Comparison of ENCODE assay signal across 8 cellular contexts in genomic region chr3:134212898-134213665, GRCh38. TPM values are rescaled to one million over a fixed set of nuclear protein-coding genes. Genes with fewer than 3 reads are reported as not detected.
A peak's percentile ranks its signal among the peaks of the same experiment; 100 is the strongest.
DNase-seq lines count a peak whose midpoint lies in the region; ATAC-seq and TF ChIP-seq lines count a peak whose summit lies in the region.

No MANE protein-coding gene starts in this region.

- peaks cover 24% of the 10 kb centered on the region for H3K36me3 Mint-ChIP-seq in activated T-cell treated with anti-CD3 and anti-CD28 coated beads, Interleukin-2, amount 50 U/mL, for 4 hours (ENCODE audit: insufficient read depth)
- H3K36me3 Mint-ChIP-seq in neural progenitor cell, result peaks cover 12% of the 10 kb centered on the region

- H2BK5ac ChIP-seq in IMR-90 (ENCODE audit: low read depth, low read length, poor library complexity, severe bottlenecking), result no peak overlapping the region

- POLR2A ChIA-PET in IMR-90 (lab: Charles Lee; ENCODE audit: unreplicated experiment), result no interaction called here
- POLR2A ChIA-PET in Panc1 (lab: Charles Lee), result interaction anchor here (0.6 to 0.8 kb wide), 2 partner anchors 12 to 15 kb away, joined by 4 to 5 read pairs; no protein-coding TSS in a partner anchor

- peak; percentile 94 for DNase-seq in COLO829 (ENCODE audit: low spot score)
- peak; percentile 74 for DNase-seq in IMR-90
- DNase-seq in Panc1 (ENCODE audit: low read depth, low spot score), result peak; percentile 60
- peak; percentile 93 for DNase-seq in activated T-cell treated with anti-CD3 and anti-CD28 coated beads, Interleukin-2, amount 50 U/mL, for 4 hours
- peak; percentile 75 for DNase-seq in fibroblast of mammary gland (ENCODE audit: low read depth)
- peak; percentile 82 for DNase-seq in neural progenitor cell (ENCODE audit: low spot score)
- peak in 45 of 49 donors; percentile 2 to 91 (median 58) for DNase-seq in substantia nigra (lab: John Stamatoyannopoulos, UW)

- ATAC-seq in GM21381 (IDR thresholded peaks at IDR 0.05; ENCODE audit: unreplicated experiment) (peak; percentile 56), IMR-90 (ENCODE audit: low read depth) (peak; percentile 92), Panc1 (peak; percentile 97)
- ATAC-seq in activated T-cell treated with anti-CD3 and anti-CD28 coated beads, Interleukin-2, amount 50 U/mL, for 4 hours, result peak; percentile 91 to 95

- H3K36me3 ChIP-seq in IMR-90 (ENCODE audit: control insufficient read depth, insufficient read depth, low read length) (peaks cover 6% of the 10 kb centered on the region), Panc1 (ENCODE audit: control insufficient read depth, insufficient read depth, low read length) (peaks cover 14% of the 10 kb centered on the region), neural progenitor cell (peaks cover 10% of the 10 kb centered on the region)

- H4K5ac ChIP-seq in IMR-90 (ENCODE audit: low read depth, low read length), result no peak overlapping the region

- H3K9me1 ChIP-seq in IMR-90 (ENCODE audit: insufficient read depth, low read length), result peaks cover 8% of the 10 kb centered on the region; the same call in 1 of the 2 replicates

- no peak overlapping the region for H3K27ac Mint-ChIP-seq in neural progenitor cell

- in situ Hi-C loops in IMR-90 (cut with MboI; ENCODE audit: low sequenced_read_pairs), result loop anchor here (5.0 kb wide), 2 partner anchors 94 to 281 kb away; no protein-coding TSS in a partner anchor
- in situ Hi-C loops in Panc1 (cut with HindIII; ENCODE audit: low pct_unique_long_range_greater_than_20kb, low sequenced_read_pairs), result no loop called here

- H3K4me2 ChIP-seq in IMR-90 (ENCODE audit: low read depth, low read length), result no peak overlapping the region
- no peak overlapping the region for H3K4me2 ChIP-seq in neural progenitor cell

- H3K79me2 ChIP-seq in neural progenitor cell (ENCODE audit: low read depth), result peaks cover 7% of the 10 kb centered on the region

- peaks cover 18% of the 10 kb centered on the region for H3K4me1 Mint-ChIP-seq in activated T-cell treated with anti-CD3 and anti-CD28 coated beads, Interleukin-2, amount 50 U/mL, for 4 hours (ENCODE audit: low read depth)
- H3K4me1 Mint-ChIP-seq in neural progenitor cell, result no peaks in the 10 kb centered on the region

- no TSS peak for BruUV-seq in IMR-90 (replicated peaks; lab: Mats Ljungman, UMichigan)
- no TSS peak for BruUV-seq in Panc1 (replicated peaks; lab: Mats Ljungman, UMichigan)

- no peak overlapping the region for H3K9ac ChIP-seq in IMR-90 (ENCODE audit: low read depth, low read length)
- H3K9ac ChIP-seq in neural progenitor cell, result no peak overlapping the region

- peaks cover 34 to 65% of the 10 kb centered on the region in 2 experiments for H3K79me1 ChIP-seq in IMR-90 (ENCODE audit: low read depth in 1 of 2, low read length in 2 of 2)

- no peak overlapping the region for H3K4me3 Mint-ChIP-seq in activated T-cell treated with anti-CD3 and anti-CD28 coated beads, Interleukin-2, amount 50 U/mL, for 4 hours
- no peak overlapping the region for H3K4me3 Mint-ChIP-seq in neural progenitor cell

- no peak overlapping the region for H4K91ac ChIP-seq in IMR-90 (ENCODE audit: insufficient read depth, low read depth, low read length)

- H3F3A ChIP-seq in neural progenitor cell (ENCODE audit: low read depth), result peaks cover 8% of the 10 kb centered on the region

- no peak overlapping the region for H2AK5ac ChIP-seq in IMR-90 (ENCODE audit: low read depth, low read length)

- no CpG with 5 or more reads among the region's 4 CpGs for WGBS in IMR-90 (ENCODE audit: extremely low coverage in 2 of 2, insufficient read length in 1 of 2), 2 experiments

- H3K56ac ChIP-seq in IMR-90 (ENCODE audit: extremely low read depth, insufficient read depth, low read length), result no peak overlapping the region

- TF ChIP-seq CTCF in IMR-90 (conservative IDR thresholded peaks at IDR 0.05; ENCODE audit: low read depth, low read length) (peak; percentile 92), Panc1 (IDR thresholded peaks at IDR 0.05) (peak; percentile 100), fibroblast of mammary gland (conservative IDR thresholded peaks at IDR 0.05; ENCODE audit: control insufficient read depth, insufficient read depth, low read depth, low read length) (peak; percentile 100), neural progenitor cell (IDR thresholded peaks at IDR 0.05) (peak; percentile 97)

- TF ChIP-seq POLR2A in IMR-90 (IDR thresholded peaks at IDR 0.05; ENCODE audit: low read depth, low read length), result no peak

- dilution Hi-C loops in IMR-90 (cut with HindIII; ENCODE audit: low sequenced_read_pairs, unreplicated experiment), result no loop called here

- TF ChIP-seq RAD21 in IMR-90 (IDR thresholded peaks at IDR 0.05; ENCODE audit: low read length), result peak; percentile 89

- H3K14ac ChIP-seq in IMR-90 (replicated peaks; ENCODE audit: low read depth, low read length), result no peak overlapping the region

- H3K4me3 ChIP-seq in IMR-90 (ENCODE audit: insufficient read depth, low read depth, low read length) (no peak overlapping the region), Panc1 (ENCODE audit: low read depth in 2 of 2, low read length in 2 of 2) (no peak overlapping the region), fibroblast of mammary gland (ENCODE audit: control insufficient read depth, low read depth, low read length) (no peak overlapping the region), neural progenitor cell (no peak overlapping the region)

- H3K18ac ChIP-seq in IMR-90 (ENCODE audit: low read depth, low read length), result no peak overlapping the region

- H2AFZ ChIP-seq in IMR-90 (replicated peaks; ENCODE audit: low read length, poor library complexity), result no peak overlapping the region
- H2AFZ ChIP-seq in neural progenitor cell (replicated peaks), result no peak overlapping the region

- H3K27me3 ChIP-seq in IMR-90 (ENCODE audit: control insufficient read depth, insufficient read depth, low read length), result no peaks in the 10 kb centered on the region
- no peaks in the 10 kb centered on the region for H3K27me3 ChIP-seq in Panc1 (ENCODE audit: control insufficient read depth, insufficient read depth, low read length)
- H3K27me3 ChIP-seq in neural progenitor cell, result no peaks in the 10 kb centered on the region

- H4K20me1 ChIP-seq in IMR-90 (ENCODE audit: insufficient read depth, low read length) (peaks cover 28% of the 10 kb centered on the region), neural progenitor cell (ENCODE audit: low read depth) (peaks cover 29% of the 10 kb centered on the region)

- no peaks in the 10 kb centered on the region for H3K9me3 Mint-ChIP-seq in activated T-cell treated with anti-CD3 and anti-CD28 coated beads, Interleukin-2, amount 50 U/mL, for 4 hours
- no peaks in the 10 kb centered on the region for H3K9me3 Mint-ChIP-seq in neural progenitor cell

- no peak overlapping the region for H3K23ac ChIP-seq in IMR-90 (ENCODE audit: low read depth, low read length)

- no peak overlapping the region for H2BK20ac ChIP-seq in IMR-90 (ENCODE audit: low read depth, low read length)

- no peak overlapping the region for H3K4ac ChIP-seq in IMR-90 (ENCODE audit: low read depth, low read length)

- H2BK15ac ChIP-seq in IMR-90 (ENCODE audit: low read depth, low read length), result no peak overlapping the region

- no peak overlapping the region for H2BK120ac ChIP-seq in IMR-90 (ENCODE audit: low read depth, low read length)

- H3K27me3 Mint-ChIP-seq in activated T-cell treated with anti-CD3 and anti-CD28 coated beads, Interleukin-2, amount 50 U/mL, for 4 hours (ENCODE audit: low read depth), result no peaks in the 10 kb centered on the region
- H3K27me3 Mint-ChIP-seq in neural progenitor cell (ENCODE audit: insufficient read depth, low read depth), result peaks cover 8% of the 10 kb centered on the region

- H3K9me3 ChIP-seq in IMR-90 (ENCODE audit: control insufficient read depth, insufficient read depth, low read length) (no peaks in the 10 kb centered on the region), Panc1 (ENCODE audit: control insufficient read depth, insufficient read depth, low read depth, low read length) (no peaks in the 10 kb centered on the region), neural progenitor cell (ENCODE audit: low read depth) (no peaks in the 10 kb centered on the region)

- H3K4me1 ChIP-seq in IMR-90 (ENCODE audit: control insufficient read depth, insufficient read depth, low read length) (peaks cover 3% of the 10 kb centered on the region), Panc1 (ENCODE audit: control insufficient read depth, insufficient read depth, low read length) (peaks cover 6% of the 10 kb centered on the region), neural progenitor cell (no peaks in the 10 kb centered on the region)

- CTCF ChIA-PET in IMR-90 (lab: Yijun Ruan, JAX) (interaction anchor here (0.5 to 3.8 kb wide), 17 partner anchors 10 to 307 kb away, joined by 3 to 37 read pairs (median 5); no protein-coding TSS in a partner anchor), Panc1 (lab: Charles Lee) (interaction anchor here (0.6 to 1.3 kb wide), 8 partner anchors 13 to 165 kb away, joined by 3 to 15 read pairs (median 4); no protein-coding TSS in a partner anchor)

- H3K27ac ChIP-seq in IMR-90 (ENCODE audit: insufficient read depth, low read length) (no peak overlapping the region), Panc1 (ENCODE audit: low read length) (no peak overlapping the region), neural progenitor cell (no peak overlapping the region), substantia nigra (ENCODE audit: low read depth, low read length, poor library complexity, severe bottlenecking) (no peak overlapping the region)

- no peak overlapping the region for H2AK9ac ChIP-seq in IMR-90 (replicated peaks; ENCODE audit: low read depth, low read length, poor library complexity)

- no peak overlapping the region for H4K8ac ChIP-seq in IMR-90 (ENCODE audit: low read depth in 2 of 2, low read length in 2 of 2)

- intact Hi-C loops in IMR-90 (cut with micrococcal nuclease), result loop anchor here (1.0 to 5.0 kb wide), 7 partner anchors 34 to 391 kb away; no protein-coding TSS in a partner anchor
- intact Hi-C loops in Panc1 (cut with micrococcal nuclease; ENCODE audit: unreplicated experiment), result loop anchor here (2.0 to 5.0 kb wide), 3 partner anchors 86 to 281 kb away; no protein-coding TSS in a partner anchor

TF ChIP-seq in IMR-90, 13 proteins besides CTCF, POLR2A, EP300 and RAD21:
- TF ChIP-seq SMC3 (IDR thresholded peaks at IDR 0.05; ENCODE audit: low read depth, low read length), result peak; percentile 88
- TF ChIP-seq BHLHE40 (IDR thresholded peaks at IDR 0.05; ENCODE audit: low read depth, low read length), result no peak
- no peak for TF ChIP-seq MAZ (IDR thresholded peaks at IDR 0.05; ENCODE audit: borderline replicate concordance, low read depth, low read length)

RNA-seq across cellular contexts. Expression of gene RYK, which starts 37.6 kb away (rescaled TPM):
- total RNA-seq in IMR-90 (2012; rRNA removed) (106 TPM in 2 replicates), Panc1 (2021; ENCODE audit: unreplicated experiment) (82.7 TPM), neural progenitor cell (ENCODE audit: low replicate concordance) (99.5 and 134 TPM in 2 replicates)
- 35.0 and 42.4 TPM in 2 replicates for polyA plus RNA-seq in IMR-90 (2012; rRNA removed)
- 12.1 and 16.0 TPM in 2 replicates for polyA plus RNA-seq in IMR-90 (2012; cell fraction: cytosol; rRNA removed)
- polyA plus RNA-seq in IMR-90 (2012; cell fraction: nucleus; rRNA removed; ENCODE audit: low replicate concordance), result 16.5 and 76.9 TPM in 2 replicates
- 61.9 TPM for polyA plus RNA-seq in Panc1 (2012; ENCODE audit: insufficient read length)
- 10 to 100 TPM; 29.8 to 38.8 (median 38.1) TPM for total RNA-seq in activated T-cell treated with anti-CD3 and anti-CD28 coated beads, Interleukin-2, amount 50 U/mL, for 4 hours
